In the genomic region with DNA sequence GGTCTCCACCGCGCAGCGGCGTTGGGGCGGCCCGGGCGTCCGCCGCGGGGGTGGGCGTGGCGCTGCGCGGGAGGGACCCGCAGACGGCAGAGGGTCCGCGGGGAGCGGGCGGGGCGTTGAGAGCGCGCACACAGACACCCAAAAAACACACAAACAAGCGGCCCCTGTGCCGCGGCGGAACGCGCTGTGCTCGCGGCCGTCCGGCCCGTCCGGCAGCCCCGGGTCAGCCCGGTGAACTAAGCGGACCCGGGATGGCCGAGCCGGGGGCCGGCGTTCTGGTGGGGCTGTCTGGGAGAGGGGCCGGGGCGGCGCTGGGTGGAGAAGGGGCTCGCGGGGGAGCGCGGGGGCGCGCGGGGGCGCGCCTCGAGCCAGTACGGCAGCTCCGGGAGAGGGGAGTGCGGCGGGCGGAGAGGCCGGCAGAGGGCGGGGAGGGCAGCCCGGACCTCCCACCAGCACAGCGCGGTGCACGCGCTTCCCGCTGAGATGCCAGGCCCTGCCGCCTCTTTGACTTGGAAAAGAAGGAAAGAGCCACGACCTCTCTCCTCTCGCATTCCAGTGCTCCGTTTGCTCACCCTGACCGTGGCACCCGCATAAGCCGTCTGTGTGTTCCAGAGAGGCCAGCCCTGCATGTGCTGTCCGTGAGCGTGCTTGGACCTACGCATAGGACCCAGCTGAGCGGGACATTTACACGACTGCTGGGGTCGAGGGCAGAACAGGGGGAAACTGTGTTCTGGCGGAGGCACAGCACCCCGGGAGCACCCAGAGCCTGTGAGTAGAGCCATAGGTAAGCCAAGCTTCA, we compare ENCODE assay signal across 9 cellular contexts. TPM values are rescaled to one million over a fixed set of nuclear protein-coding genes. Genes with fewer than 3 reads are reported as not detected.
DNase-seq lines count a peak whose midpoint lies in the region; ATAC-seq and TF ChIP-seq lines count a peak whose summit lies in the region.
"Had no signal": no experiment of that assay in that cellular context is flagged by ENCODE, and none has a peak within 500 bp of the region (broad histone marks: within the 10 kb centered on the region; RNA-seq: fewer than 3 reads in every experiment).

No MANE protein-coding gene starts in this region.

- H3K9me3 ChIP-seq in endocrine pancreas (ENCODE audit: control insufficient read depth, low read length) (no peaks in the 10 kb centered on the region), mucosa of descending colon (no peaks in the 10 kb centered on the region)

- H3K4me1 ChIP-seq in endocrine pancreas (ENCODE audit: control insufficient read depth, insufficient read depth, low read length) (peaks cover 4% of the 10 kb centered on the region), mucosa of descending colon (ENCODE audit: low read depth) (no peaks in the 10 kb centered on the region), urinary bladder (ENCODE audit: insufficient read depth) (no peaks in the 10 kb centered on the region)

- 10% methylated on average over 82 of the region's 84 CpGs for WGBS in urinary bladder

- ATAC-seq in mucosa of descending colon (peak; percentile 73), GM19467 (IDR thresholded peaks at IDR 0.05; ENCODE audit: unreplicated experiment) (no peak)

- H3K27ac ChIP-seq in urinary bladder (ENCODE audit: low read depth): no peak overlapping the region

- TF ChIP-seq CTCF in mucosa of descending colon (IDR thresholded peaks at IDR 0.05): no peak

- no peak overlapping the region for H3K4me3 ChIP-seq in endocrine pancreas (ENCODE audit: control insufficient read depth, insufficient read depth, low read length)
- H3K4me3 ChIP-seq in mucosa of descending colon: no peak overlapping the region
- H3K4me3 ChIP-seq in urinary bladder (ENCODE audit: low read depth, low read length): peak overlapping the region; percentile 54

- peak overlapping the region; percentile 42 for H3K9ac ChIP-seq in endocrine pancreas (ENCODE audit: control insufficient read depth, insufficient read depth, low read length)

- no peaks in the 10 kb centered on the region for H3K27me3 ChIP-seq in endocrine pancreas (ENCODE audit: control insufficient read depth, insufficient read depth, low read length)

- DNase-seq in NCI-H748 (lab: John Stamatoyannopoulos, UW; ENCODE audit: unreplicated experiment) (peak; percentile 13), NCI-H748 treated with DMSO at 0.1 percent for 48 hours (lab: John Stamatoyannopoulos, UW) (no peak), mucosa of descending colon (no peak), erythroblast (lab: John Stamatoyannopoulos, UW) (no peak)
- no peak for DNase-seq in activated CD4-positive, alpha-beta T cell treated with anti-CD3 and anti-CD28 coated beads for 48 hours
- DNase-seq: CD4-positive, CD25-positive, alpha-beta regulatory T cell had no signal

- H3K36me3 ChIP-seq in endocrine pancreas (ENCODE audit: control insufficient read depth, insufficient read depth, low read length) (no peaks in the 10 kb centered on the region), mucosa of descending colon (ENCODE audit: low read depth) (no peaks in the 10 kb centered on the region), urinary bladder (ENCODE audit: insufficient read depth) (no peaks in the 10 kb centered on the region)

- intact Hi-C loops in mucosa of descending colon (cut with DNase I, micrococcal nuclease): no loop called here

- no peak for TF ChIP-seq POLR2A in erythroblast (IDR thresholded peaks at IDR 0.05; ENCODE audit: low read length)

RNA-seq across cellular contexts. Expression of a gene that starts 10.3 kb away (rescaled TPM):
- total RNA-seq in mucosa of descending colon (1 to 10 TPM in 2 of 3 donors, not detected in 1; 1.3 to 5.1 TPM), urinary bladder (0.21 TPM)
- 1.5 TPM for polyA plus RNA-seq in urinary bladder
- total RNA-seq: CD4-positive, CD25-positive, alpha-beta regulatory T cell had no signal
- polyA plus RNA-seq: CD4-positive, CD25-positive, alpha-beta regulatory T cell had no signal

RNA-seq across cellular contexts. Expression of a gene that starts 59.0 kb away (rescaled TPM):
- total RNA-seq in mucosa of descending colon: not detected
- 0.53 TPM for total RNA-seq in urinary bladder
- polyA plus RNA-seq in urinary bladder: 0.06 TPM
- polyA plus RNA-seq: CD4-positive, CD25-positive, alpha-beta regulatory T cell had no signal
